1 cellular context compared by ENCODE assay signal in genomic region chr11:73982990-73983763, GRCh38.
A peak's percentile ranks its signal among the peaks of the same experiment; 100 is the strongest.
TF ChIP-seq lines count a peak whose summit lies in the region.

No MANE protein-coding gene starts in this region.

TF ChIP-seq in GM12878, 131 proteins besides CTCF, POLR2A, EP300 and RAD21 (continues in another document):
- TF ChIP-seq RB1 (IDR thresholded peaks at IDR 0.05; ENCODE audit: borderline replicate concordance) (peak; percentile 91), NBN (IDR thresholded peaks at IDR 0.05) (peak; percentile 93), CEBPB (IDR thresholded peaks at IDR 0.05; ENCODE audit: borderline replicate concordance in 1 of 2, low read depth in 2 of 2, low read length in 2 of 2) (no peak), MXI1 (IDR thresholded peaks at IDR 0.05; ENCODE audit: low read depth, low read length) (no peak; the same call in 1 of the 2 replicates), PAX8 (IDR thresholded peaks at IDR 0.05) (no peak), ATF2 (IDR thresholded peaks at IDR 0.05; ENCODE audit: low read length) (no peak), ZNF592 (IDR thresholded peaks at IDR 0.05) (no peak), ZBTB40 (IDR thresholded peaks at IDR 0.05; ENCODE audit: borderline replicate concordance) (peak; percentile 40; the same call in 1 of the 2 replicates), NFXL1 (IDR thresholded peaks at IDR 0.05; ENCODE audit: borderline replicate concordance) (no peak), LARP7 (IDR thresholded peaks at IDR 0.05) (no peak; the same call in none of the 2 replicates), MAX (IDR thresholded peaks at IDR 0.05; ENCODE audit: low read depth, low read length) (peak; percentile 80; the same call in 1 of the 2 replicates), BMI1 (IDR thresholded peaks at IDR 0.05; ENCODE audit: borderline replicate concordance) (no peak), SMAD5 (IDR thresholded peaks at IDR 0.05; ENCODE audit: low read depth) (peak; percentile 82; the same call in 1 of the 2 replicates), BRCA1 (IDR thresholded peaks at IDR 0.05; ENCODE audit: low read depth, low read length) (no peak), JUNB (IDR thresholded peaks at IDR 0.05) (no peak), EZH2 (IDR thresholded peaks at IDR 0.05; ENCODE audit: borderline replicate concordance, control insufficient read depth, low read depth, low read length) (no peak), ESRRA (IDR thresholded peaks at IDR 0.05; ENCODE audit: low read length) (no peak), ZNF207 (IDR thresholded peaks at IDR 0.05; ENCODE audit: borderline replicate concordance) (peak; percentile 78), NFIC (IDR thresholded peaks at IDR 0.05; ENCODE audit: low read depth, low read length) (no peak), NFYA (IDR thresholded peaks at IDR 0.05; ENCODE audit: borderline replicate concordance, low read depth, low read length) (no peak), SREBF2 (IDR thresholded peaks at IDR 0.05; ENCODE audit: low read length) (no peak), RFX5 (IDR thresholded peaks at IDR 0.05; ENCODE audit: low read depth, low read length) (peak; percentile 94), RBBP5 (conservative IDR thresholded peaks at IDR 0.05) (no peak), HDAC6 (IDR thresholded peaks at IDR 0.05; ENCODE audit: unreplicated experiment) (no peak), DPF2 (IDR thresholded peaks at IDR 0.05) (peak; percentile 76), TCF3 (IDR thresholded peaks at IDR 0.05; ENCODE audit: borderline replicate concordance, insufficient read depth, low read depth, low read length) (peak; percentile 78; the same call in 1 of the 2 replicates), ATF3 (IDR thresholded peaks at IDR 0.05; ENCODE audit: borderline replicate concordance, extremely low read depth, low read depth, low read length) (no peak), ELK1 (IDR thresholded peaks at IDR 0.05; ENCODE audit: low read depth, low read length) (no peak), RELB (IDR thresholded peaks at IDR 0.05; ENCODE audit: low read depth) (peak; percentile 79), ZBTB4 (CRISPR knock-in tag; IDR thresholded peaks at IDR 0.05) (no peak), ZBTB11 (CRISPR knock-in tag; IDR thresholded peaks at IDR 0.05) (no peak), ZNF384 (IDR thresholded peaks at IDR 0.05; ENCODE audit: borderline replicate concordance, low read depth, low read length) (no peak), CREM (IDR thresholded peaks at IDR 0.05; ENCODE audit: low read depth) (no peak)
